ENCODE assay signal across 11 cellular contexts in genomic region chr22:39690901-39691620, GRCh38.
DNase-seq lines count a peak whose midpoint lies in the region; ATAC-seq and TF ChIP-seq lines count a peak whose summit lies in the region.
"Had no signal": no experiment of that assay in that cellular context is flagged by ENCODE, and none has a peak within 500 bp of the region (broad histone marks: within the 10 kb centered on the region; RNA-seq: fewer than 3 reads in every experiment).

No MANE protein-coding gene starts in this region.

- WGBS in SK-N-SH (ENCODE audit: low lambda C conversion rate) = 33% methylated on average over 4 of the region's 25 CpGs
- WGBS in spleen, 5 donors = 21 to 27% (median 26%) methylated on average over 24 to 25 of the region's 25 CpGs

- intact Hi-C loops in spleen (cut with DNase I; ENCODE audit: low total_unique reads) (no loop called here), OCI-LY7 (cut with micrococcal nuclease; ENCODE audit: unreplicated experiment) (no loop called here)

- no peak for TF ChIP-seq CTCF in SK-N-SH (IDR thresholded peaks at IDR 0.05)
- TF ChIP-seq CTCF in spleen (IDR thresholded peaks at IDR 0.05 in 8 of 11, conservative IDR thresholded peaks at IDR 0.05 in 3 of 11) = no peak
- no peak for TF ChIP-seq CTCF in OCI-LY7 (conservative IDR thresholded peaks at IDR 0.05; ENCODE audit: low read length)

- H3K4me1 ChIP-seq in SK-N-SH (ENCODE audit: control insufficient read depth in 1 of 2, insufficient read depth in 2 of 2, low read depth in 1 of 2, low read length in 1 of 2) (peaks cover 0 to 10% of the 10 kb centered on the region in 2 experiments; a peak in 1 of 4 replicates), spleen (peaks cover 0 to 11% (median 2%) of the 10 kb centered on the region in 6 donors), OCI-LY7 (ENCODE audit: insufficient read depth, low read length, poor library complexity, severe bottlenecking) (no peaks in the 10 kb centered on the region)

- H4K20me1 ChIP-seq in SK-N-SH (ENCODE audit: insufficient read depth) = no peaks in the 10 kb centered on the region
- no peaks in the 10 kb centered on the region for H4K20me1 ChIP-seq in OCI-LY7 (ENCODE audit: insufficient read depth, low read length)

- no peak for TF ChIP-seq POLR2A in spleen (IDR thresholded peaks at IDR 0.05)

- no peak overlapping the region for H2AFZ ChIP-seq in SK-N-SH (ENCODE audit: low read depth)
- no peak overlapping the region for H2AFZ ChIP-seq in OCI-LY7 (ENCODE audit: low read length)

- no peaks in the 10 kb centered on the region for H3F3A ChIP-seq in SK-N-SH (replicated peaks; ENCODE audit: insufficient read depth)

- H3K4me2 ChIP-seq in SK-N-SH (no peak overlapping the region), OCI-LY7 (ENCODE audit: low read length) (no peak overlapping the region)

- H3K4me3 ChIP-seq in SK-N-SH (ENCODE audit: low read depth in 2 of 2, low read length in 1 of 2) (no peak overlapping the region), spleen (peak overlapping the region in 1 of 8 donors; percentile 31), OCI-LY7 (ENCODE audit: low read depth, low read length, poor library complexity, severe bottlenecking) (no peak overlapping the region)

- no peak for TF ChIP-seq EP300 in SK-N-SH (IDR thresholded peaks at IDR 0.05; ENCODE audit: borderline replicate concordance in 1 of 2, low read depth in 1 of 2, low read length in 1 of 2)

- DNase-seq in SK-N-SH (peak; percentile 83), activated T-cell treated with anti-CD3 and anti-CD28 coated beads for 4 hours (peak; percentile 19), left kidney (ENCODE audit: low read depth, low spot score) (peak; percentile 92), AG08396 (ENCODE audit: low spot score) (no peak), spleen (no peak), OCI-LY7 (ENCODE audit: low spot score) (no peak)
- peak; percentile 61 for DNase-seq in stimulated activated CD8-positive, alpha-beta memory T cell treated with anti-CD3 and anti-CD28 coated beads, Interleukin-4, amount 100 ng/mL, for 48 hours
- DNase-seq: KBM-7, kidney glomerular epithelial cell had no signal

- TF ChIP-seq RAD21 in SK-N-SH (IDR thresholded peaks at IDR 0.05; ENCODE audit: low read length) = no peak

- ATAC-seq in SK-N-SH treated with all-trans-retinoic acid at 6 μM for 48 hours = no peak

- no peaks in the 10 kb centered on the region for H3K36me3 ChIP-seq in SK-N-SH (replicated peaks in 1 of 2; ENCODE audit: control insufficient read depth in 1 of 2, insufficient read depth in 2 of 2, low read length in 1 of 2)
- H3K36me3 ChIP-seq in spleen = no peaks in the 10 kb centered on the region
- no peaks in the 10 kb centered on the region for H3K36me3 ChIP-seq in OCI-LY7 (ENCODE audit: insufficient read depth, low read length)

- POLR2A ChIA-PET in SK-N-SH (lab: Yijun Ruan, JAX) (no interaction called here), OCI-LY7 (lab: Charles Lee) (no interaction called here)

- H3K9me3 ChIP-seq in SK-N-SH = no peaks in the 10 kb centered on the region
- H3K9me3 ChIP-seq in spleen = no peaks in the 10 kb centered on the region
- H3K9me3 ChIP-seq in OCI-LY7 (ENCODE audit: low read length) = no peaks in the 10 kb centered on the region

- H3K27me3 ChIP-seq in SK-N-SH (ENCODE audit: insufficient read depth) (no peaks in the 10 kb centered on the region), spleen (replicated peaks in 1 of 7) (peaks cover 0 to 81% (median 30%) of the 10 kb centered on the region in 7 donors)

- no peaks in the 10 kb centered on the region for H3K79me2 ChIP-seq in SK-N-SH (ENCODE audit: insufficient read depth)
- H3K79me2 ChIP-seq in OCI-LY7 (ENCODE audit: insufficient read depth, low read depth, low read length) = no peaks in the 10 kb centered on the region

- H3K9ac ChIP-seq in SK-N-SH = no peak overlapping the region

- BruUV-seq in OCI-LY7 (replicated peaks; lab: Mats Ljungman, UMichigan) = no TSS peak

- H3K9me2 ChIP-seq in SK-N-SH = no peaks in the 10 kb centered on the region
- no peaks in the 10 kb centered on the region for H3K9me2 ChIP-seq in OCI-LY7 (ENCODE audit: insufficient read depth, low read length)

- CTCF ChIA-PET in SK-N-SH (lab: Yijun Ruan, JAX) = interaction anchor here (1.3 kb wide), 1 partner anchor 13 kb away, joined by 4 read pairs; no protein-coding TSS in a partner anchor
- CTCF ChIA-PET in OCI-LY7 (lab: Charles Lee; ENCODE audit: unreplicated experiment) = no interaction called here

- no peak overlapping the region for H3K27ac ChIP-seq in SK-N-SH (ENCODE audit: low read depth in 2 of 2, low read length in 1 of 2)
- no peak overlapping the region for H3K27ac ChIP-seq in spleen
- no peak overlapping the region for H3K27ac ChIP-seq in OCI-LY7 (ENCODE audit: low read depth, low read length, poor library complexity, severe bottlenecking)
- H3K27ac ChIP-seq: epithelial cell of prostate had no signal

TF ChIP-seq in SK-N-SH, 30 proteins besides CTCF, POLR2A, EP300 and RAD21 (continues in another document):
- TF ChIP-seq NRF1 (IDR thresholded peaks at IDR 0.05; ENCODE audit: low read depth, low read length) (no peak), MAX (IDR thresholded peaks at IDR 0.05; ENCODE audit: low read depth) (no peak), RXRA (IDR thresholded peaks at IDR 0.05; ENCODE audit: borderline replicate concordance, low read depth) (no peak), TAF1 (IDR thresholded peaks at IDR 0.05; ENCODE audit: borderline replicate concordance, low read depth, low read length) (no peak), SIN3A (IDR thresholded peaks at IDR 0.05; ENCODE audit: borderline replicate concordance, low read depth, low read length) (no peak), JUND (IDR thresholded peaks at IDR 0.05) (no peak), TCF12 (IDR thresholded peaks at IDR 0.05) (no peak), SMC3 (IDR thresholded peaks at IDR 0.05; ENCODE audit: low read depth, low read length) (no peak)

TF ChIP-seq in SK-N-SH treated with all-trans-retinoic acid at 6 μM for 48 hours, 23 proteins besides CTCF, POLR2A, EP300 and RAD21:
- TF ChIP-seq ZC3H10 (CRISPR knock-in tag; IDR thresholded peaks at IDR 0.05) = no peak
- no peak for TF ChIP-seq ISL1 (CRISPR knock-in tag; IDR thresholded peaks at IDR 0.05)
- TF ChIP-seq ZNF8 (CRISPR knock-in tag; IDR thresholded peaks at IDR 0.05) = no peak
- TF ChIP-seq ARNTL (CRISPR knock-in tag; IDR thresholded peaks at IDR 0.05; ENCODE audit: borderline replicate concordance, low read depth) = no peak
- no peak for TF ChIP-seq POU6F1 (CRISPR knock-in tag; IDR thresholded peaks at IDR 0.05; ENCODE audit: borderline replicate concordance, low read depth)
- TF ChIP-seq ZFP3 (CRISPR knock-in tag; IDR thresholded peaks at IDR 0.05) = no peak
- no peak for TF ChIP-seq SNAI2 (CRISPR knock-in tag; IDR thresholded peaks at IDR 0.05)
- no peak for TF ChIP-seq TSHZ2 (CRISPR knock-in tag; IDR thresholded peaks at IDR 0.05)
- no peak for TF ChIP-seq ZNF70 (CRISPR knock-in tag; IDR thresholded peaks at IDR 0.05)
- TF ChIP-seq BACH2 (CRISPR knock-in tag; IDR thresholded peaks at IDR 0.05; ENCODE audit: borderline replicate concordance) = no peak
- TF ChIP-seq ZNF565 (CRISPR knock-in tag; conservative IDR thresholded peaks at IDR 0.05; ENCODE audit: low read depth) = no peak

Comparison
In these comparisons a context has a peak if more than half of its experiments do, and no peak if none do; other contexts are left out.
1. DNase-seq: peak in SK-N-SH (single experiment), activated T-cell treated with anti-CD3 and anti-CD28 coated beads for 4 hours (single experiment), left kidney (single experiment) and stimulated activated CD8-positive, alpha-beta memory T cell treated with anti-CD3 and anti-CD28 coated beads, Interleukin-4, amount 100 ng/mL, for 48 hours (single experiment); none in AG08396 (single experiment), spleen (single experiment) and OCI-LY7 (single experiment).